In genomic region chr20:4067600-4068261, GRCh38 we compare ENCODE assay signal across 13 cellular contexts. TPM values are rescaled to one million over a fixed set of nuclear protein-coding genes. Genes with fewer than 3 reads are reported as not detected.
DNase-seq lines count a peak whose midpoint lies in the region; ATAC-seq, FAIRE-seq and TF ChIP-seq lines count a peak whose summit lies in the region.
"Had no signal": no experiment of that assay in that cellular context is flagged by ENCODE, and none has a peak within 500 bp of the region (broad histone marks: within the 10 kb centered on the region; RNA-seq: fewer than 3 reads in every experiment).

No MANE protein-coding gene starts in this region.

- TF ChIP-seq POLR2A in endothelial cell of umbilical vein (IDR thresholded peaks at IDR 0.05; ENCODE audit: low read depth, low read length): no peak

- H3K9ac ChIP-seq in endothelial cell of umbilical vein (replicated peaks; ENCODE audit: extremely low read depth, insufficient read depth, low read length): no peak overlapping the region

- H3K9me1 ChIP-seq in endothelial cell of umbilical vein (replicated peaks; ENCODE audit: control insufficient read depth, extremely low read depth, insufficient read depth, low read length): no peaks in the 10 kb centered on the region

- peak; percentile 90 for FAIRE-seq in endothelial cell of umbilical vein (lab: Jason Lieb, UNC)
- FAIRE-seq: GM19239 had no signal

- H3K9me3 ChIP-seq in endothelial cell of umbilical vein (replicated peaks; ENCODE audit: control insufficient read depth, insufficient read depth, low read length) (no peaks in the 10 kb centered on the region), thoracic aorta (no peaks in the 10 kb centered on the region)

- dilution Hi-C loops in endothelial cell of umbilical vein (cut with MboI; ENCODE audit: extremely low pct_ligation_motif_present, low sequenced_read_pairs): no loop called here

- POLR2A ChIA-PET in endothelial cell of umbilical vein (lab: Charles Lee): no interaction called here

- H3K36me3 ChIP-seq in endothelial cell of umbilical vein (ENCODE audit: control insufficient read depth in 2 of 2, extremely low read depth in 1 of 2, insufficient read depth in 2 of 2, low read length in 2 of 2) (no peaks in the 10 kb centered on the region), thoracic aorta (no peaks in the 10 kb centered on the region)

- no peak overlapping the region for H3K27ac ChIP-seq in endothelial cell of umbilical vein (ENCODE audit: insufficient read depth, low read depth, low read length)
- H3K27ac ChIP-seq in thoracic aorta: peak overlapping the region; percentile 86 to 88
- H3K27ac ChIP-seq: 22Rv1, VCaP had no signal

- H4K20me1 ChIP-seq in endothelial cell of umbilical vein (replicated peaks; ENCODE audit: control insufficient read depth, extremely low read depth, insufficient read depth, low read length): no peaks in the 10 kb centered on the region

- intact Hi-C loops in endothelial cell of umbilical vein (cut with micrococcal nuclease): no loop called here

- no peaks in the 10 kb centered on the region for H3K27me3 ChIP-seq in endothelial cell of umbilical vein (ENCODE audit: control insufficient read depth in 2 of 2, insufficient read depth in 2 of 2, low read length in 2 of 2)
- no peaks in the 10 kb centered on the region for H3K27me3 ChIP-seq in thoracic aorta (replicated peaks; ENCODE audit: insufficient read depth)

- no peaks in the 10 kb centered on the region for H3K79me2 ChIP-seq in endothelial cell of umbilical vein (ENCODE audit: control insufficient read depth, insufficient read depth, low read length)

- H2AFZ ChIP-seq in endothelial cell of umbilical vein (ENCODE audit: low read depth, low read length): no peak overlapping the region

- TF ChIP-seq CTCF in endothelial cell of umbilical vein (IDR thresholded peaks at IDR 0.05; ENCODE audit: extremely low read depth in 1 of 2, insufficient read depth in 1 of 2, low read depth in 1 of 2, low read length in 2 of 2) (no peak), thoracic aorta (IDR thresholded peaks at IDR 0.05) (no peak)

- ATAC-seq in thoracic aorta (ENCODE audit: insufficient number of reproducible peaks, low FRiP score, low read depth): no peak
- ATAC-seq in HG02678 (IDR thresholded peaks at IDR 0.05; ENCODE audit: unreplicated experiment): no peak

- H3K4me1 ChIP-seq in endothelial cell of umbilical vein (ENCODE audit: control insufficient read depth, extremely low read depth, insufficient read depth, low read length): peaks cover 41% of the 10 kb centered on the region
- peaks cover 49 to 91% of the 10 kb centered on the region in 2 donors for H3K4me1 ChIP-seq in thoracic aorta (ENCODE audit: control insufficient read depth in 1 of 2, low read depth in 2 of 2)

- peak; percentile 42 to 70 for DNase-seq in NOMO-1 (lab: John Stamatoyannopoulos, UW; ENCODE audit: unreplicated experiment in 2 of 2)
- no peak for DNase-seq in NOMO-1 treated with dmso at 0.1 percent for 144 hours (lab: John Stamatoyannopoulos, UW; ENCODE audit: unreplicated experiment)
- DNase-seq in RPMI7951 (ENCODE audit: low read depth): peak; percentile 94
- DNase-seq in endothelial cell of umbilical vein (ENCODE audit: low read depth, low spot score): peak; percentile 44
- no peak for DNase-seq in thoracic aorta (ENCODE audit: low spot score)
- DNase-seq in COR-L47 (lab: John Stamatoyannopoulos, UW): no peak
- no peak for DNase-seq in NCI-H748 treated with DMSO at 0.1 percent for 48 hours (lab: John Stamatoyannopoulos, UW)
- DNase-seq: activated effector memory CD4-positive, alpha-beta T cell treated with anti-CD3 and anti-CD28 coated beads, Interleukin-2, amount 50 U/mL, for 16 hours; NCI-H82 had no signal

- no TSS peak for BruUV-seq in endothelial cell of umbilical vein (replicated peaks; lab: Mats Ljungman, UMichigan)

- H3K4me3 ChIP-seq in endothelial cell of umbilical vein (replicated peaks in 1 of 3; ENCODE audit: insufficient read depth in 1 of 3, low read depth in 1 of 3, low read length in 3 of 3): no peak overlapping the region
- H3K4me3 ChIP-seq in thoracic aorta: no peak overlapping the region

- CTCF ChIA-PET in endothelial cell of umbilical vein (lab: Charles Lee): interaction anchor here (0.8 to 6.0 kb wide), 4 partner anchors 18 to 391 kb away, joined by 3 to 29 read pairs (median 6); partner anchors contain the start of gene RNF24

- H3K4me2 ChIP-seq in endothelial cell of umbilical vein (ENCODE audit: insufficient read depth, low read length): no peak overlapping the region

TF ChIP-seq in endothelial cell of umbilical vein, 7 proteins besides CTCF, POLR2A, EP300 and RAD21:
- TF ChIP-seq FOS (IDR thresholded peaks at IDR 0.05; ENCODE audit: borderline replicate concordance, insufficient read depth, low read length) (peak; percentile 83), GATA2 (IDR thresholded peaks at IDR 0.05; ENCODE audit: insufficient read depth, insufficient read length, low read depth, low read length) (peak; percentile 51), POLR2AphosphoS5 (IDR thresholded peaks at IDR 0.05; ENCODE audit: insufficient read depth, low read depth, low read length) (peak; percentile 29), EZH2 (IDR thresholded peaks at IDR 0.05; ENCODE audit: borderline replicate concordance, low read depth, low read length, severe bottlenecking) (no peak)
TF ChIP-seq in endothelial cell of umbilical vein: peak in this region for 3.

RNA-seq across cellular contexts. Expression of gene RNF24, which starts 52.4 kb away (rescaled TPM):
- 25.1 and 26.3 TPM in 2 replicates for total RNA-seq in RPMI7951 (2014; rRNA removed; shearing (Covaris generic))
- 9.0 and 11.7 TPM in 2 replicates for total RNA-seq in endothelial cell of umbilical vein
- 4.1 and 4.5 TPM in 2 replicates for polyA plus RNA-seq in endothelial cell of umbilical vein
- 3.8 and 4.3 TPM in 2 replicates for polyA plus RNA-seq in endothelial cell of umbilical vein (2011; cell fraction: cytosol; rRNA removed)
- 4.2 and 4.7 TPM in 2 replicates for polyA plus RNA-seq in endothelial cell of umbilical vein (2011; cell fraction: nucleus; rRNA removed)
- polyA plus RNA-seq in endothelial cell of umbilical vein (2012): 14.3 and 15.7 TPM in 2 replicates
- polyA minus RNA-seq in endothelial cell of umbilical vein: 5.8 and 7.9 TPM in 2 replicates
- 12.7 TPM for polyA minus RNA-seq in endothelial cell of umbilical vein (2011; cell fraction: cytosol; rRNA and poly(A)+ RNA removed)
- 3.4 and 3.6 TPM in 2 replicates for polyA minus RNA-seq in endothelial cell of umbilical vein (2011; cell fraction: nucleus; rRNA and poly(A)+ RNA removed)
- total RNA-seq in thoracic aorta: 10 to 100 TPM; 34.0 to 73.4 TPM

Comparison
In these comparisons a context has a peak if more than half of its experiments do, and no peak if none do; other contexts are left out.
1. DNase-seq: peak in NOMO-1 (2 of 2), RPMI7951 (single experiment) and endothelial cell of umbilical vein (single experiment); none in NOMO-1 treated with dmso at 0.1 percent for 144 hours (single experiment), thoracic aorta (single experiment), COR-L47 (single experiment) and NCI-H748 treated with DMSO at 0.1 percent for 48 hours (single experiment).